Comparison of ENCODE assay signal across 8 cellular contexts in the genomic region with DNA sequence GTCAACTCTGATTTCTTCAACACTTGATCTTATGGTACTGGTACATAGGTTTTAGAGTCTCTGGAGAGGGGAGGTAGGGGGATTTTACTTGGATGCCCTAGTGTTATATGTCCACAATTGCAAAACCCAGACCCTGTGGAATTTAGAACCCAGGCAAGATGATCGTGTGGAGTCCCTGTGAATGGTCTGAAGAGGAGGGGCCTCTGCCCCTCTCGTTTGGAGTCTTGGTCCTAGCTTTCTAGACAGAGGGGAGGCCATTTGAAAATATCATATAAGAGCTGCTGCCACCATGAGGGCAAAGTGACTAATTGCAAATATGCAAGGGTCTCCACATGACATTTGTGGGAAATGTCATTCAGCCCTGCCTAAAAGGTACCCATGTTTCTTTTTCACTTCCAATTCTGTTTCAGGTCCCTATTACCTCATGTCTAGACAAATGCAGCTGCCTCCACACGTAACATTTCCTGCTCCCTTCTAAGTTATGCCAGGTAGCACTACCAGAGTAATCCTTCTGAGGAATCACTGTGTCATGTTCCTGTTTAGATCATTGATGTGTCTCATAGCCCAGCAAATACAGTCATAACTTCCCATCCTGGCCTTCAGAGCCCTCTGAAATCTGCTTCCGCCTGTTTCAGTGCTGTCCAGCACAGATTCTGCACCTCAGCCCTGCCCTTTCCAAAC.
DNase-seq lines count a peak whose midpoint lies in the region; ATAC-seq and TF ChIP-seq lines count a peak whose summit lies in the region.

No MANE protein-coding gene starts in this region.

- TF ChIP-seq CTCF in psoas muscle (IDR thresholded peaks at IDR 0.05) (peak; percentile 62), omental fat pad (IDR thresholded peaks at IDR 0.05) (no peak)

- peaks cover 0 to 43% of the 10 kb centered on the region in 2 donors for H3K36me3 ChIP-seq in psoas muscle (ENCODE audit: insufficient read depth in 1 of 2, low read depth in 1 of 2)

- no peaks in the 10 kb centered on the region for H3K27me3 Mint-ChIP-seq in activated T-helper 2 cell treated with anti-CD3 and anti-CD28 coated beads, Interferon-gamma antibody, Interleukin-2, Interleukin-4, amounts not matched to agents 10 μg/mL and 5 μg/mL and 100 μg/mL, durations not matched to agents 14 hours and 24 hours and 36 hours (ENCODE audit: low read depth)

- peaks cover 22% of the 10 kb centered on the region for H3K4me1 Mint-ChIP-seq in activated T-helper 2 cell treated with anti-CD3 and anti-CD28 coated beads, Interferon-gamma antibody, Interleukin-2, Interleukin-4, amounts not matched to agents 10 μg/mL and 5 μg/mL and 100 μg/mL, durations not matched to agents 14 hours and 24 hours and 36 hours (ENCODE audit: low read depth)

- ATAC-seq in GM21367 (IDR thresholded peaks at IDR 0.05; ENCODE audit: unreplicated experiment) = peak; percentile 72
- peak; percentile 63 for ATAC-seq in HG03558 (IDR thresholded peaks at IDR 0.05; ENCODE audit: extremely low read depth, unreplicated experiment)
- ATAC-seq in psoas muscle = peak; percentile 74 to 86 (median 74)
- ATAC-seq in omental fat pad (ENCODE audit: low FRiP score) = no peak

- no peak overlapping the region for H3K4me3 Mint-ChIP-seq in activated T-helper 2 cell treated with anti-CD3 and anti-CD28 coated beads, Interferon-gamma antibody, Interleukin-2, Interleukin-4, amounts not matched to agents 10 μg/mL and 5 μg/mL and 100 μg/mL, durations not matched to agents 14 hours and 24 hours and 36 hours (ENCODE audit: low read depth)

- H3K27ac Mint-ChIP-seq in activated T-helper 2 cell treated with anti-CD3 and anti-CD28 coated beads, Interferon-gamma antibody, Interleukin-2, Interleukin-4, amounts not matched to agents 10 μg/mL and 5 μg/mL and 100 μg/mL, durations not matched to agents 14 hours and 24 hours and 36 hours = peak overlapping the region; percentile 24

- DNase-seq in ELF-1 (ENCODE audit: low read depth, low spot score) (peak; percentile 34), NOMO-1 treated with dmso at 0.1 percent for 144 hours (lab: John Stamatoyannopoulos, UW; ENCODE audit: unreplicated experiment) (peak; percentile 5), glomerular visceral epithelial cell (ENCODE audit: extremely low spot score) (peak; percentile 61), psoas muscle (no peak), omental fat pad (ENCODE audit: low spot score) (no peak)
- DNase-seq in activated T-helper 2 cell treated with anti-CD3 and anti-CD28 coated beads, Interferon-gamma antibody, Interleukin-2, Interleukin-4, amounts not matched to agents 10 μg/mL and 5 μg/mL and 100 μg/mL, durations not matched to agents 14 hours and 24 hours and 36 hours (ENCODE audit: low spot score) = no peak

- H3K4me1 ChIP-seq in psoas muscle = peaks cover 32% of the 10 kb centered on the region

- no peaks in the 10 kb centered on the region for H3K9me3 ChIP-seq in psoas muscle

- no peaks in the 10 kb centered on the region for H3K9me3 Mint-ChIP-seq in activated T-helper 2 cell treated with anti-CD3 and anti-CD28 coated beads, Interferon-gamma antibody, Interleukin-2, Interleukin-4, amounts not matched to agents 10 μg/mL and 5 μg/mL and 100 μg/mL, durations not matched to agents 14 hours and 24 hours and 36 hours

- H3K27ac ChIP-seq in psoas muscle = peak overlapping the region; percentile 81

- H3K27me3 ChIP-seq in psoas muscle (ENCODE audit: insufficient read depth in 3 of 3, low read length in 2 of 3) = no peaks in the 10 kb centered on the region

- 20 to 30% (median 21%) methylated on average over 4 of the region's 4 CpGs for WGBS in psoas muscle, 3 donors

- no peak overlapping the region for H3K4me3 ChIP-seq in psoas muscle

- intact Hi-C loops in activated T-helper 2 cell treated with anti-CD3 and anti-CD28 coated beads, Interferon-gamma antibody, Interleukin-2, Interleukin-4, amounts not matched to agents 10 μg/mL and 5 μg/mL and 100 μg/mL, durations not matched to agents 14 hours and 24 hours and 36 hours (cut with micrococcal nuclease) = loop anchor here (1.0 to 5.0 kb wide), 4 partner anchors 35 to 171 kb away; partner anchors contain the start of gene AFF1
- intact Hi-C loops in psoas muscle (cut with DNase I) = loop anchor here (2.0 to 5.0 kb wide), 3 partner anchors 86 to 171 kb away; no protein-coding TSS in a partner anchor

- H3K36me3 Mint-ChIP-seq in activated T-helper 2 cell treated with anti-CD3 and anti-CD28 coated beads, Interferon-gamma antibody, Interleukin-2, Interleukin-4, amounts not matched to agents 10 μg/mL and 5 μg/mL and 100 μg/mL, durations not matched to agents 14 hours and 24 hours and 36 hours (ENCODE audit: low read depth) = peaks cover 35% of the 10 kb centered on the region

Comparison
In these comparisons a context has a peak if more than half of its experiments do, and no peak if none do; other contexts are left out.
1. DNase-seq: peak in ELF-1 (single experiment), NOMO-1 treated with dmso at 0.1 percent for 144 hours (single experiment) and glomerular visceral epithelial cell (single experiment); none in activated T-helper 2 cell treated with anti-CD3 and anti-CD28 coated beads, Interferon-gamma antibody, Interleukin-2, Interleukin-4, amounts not matched to agents 10 μg/mL and 5 μg/mL and 100 μg/mL, durations not matched to agents 14 hours and 24 hours and 36 hours (single experiment), psoas muscle (0 of 2) and omental fat pad (single experiment).